In the genomic region with DNA sequence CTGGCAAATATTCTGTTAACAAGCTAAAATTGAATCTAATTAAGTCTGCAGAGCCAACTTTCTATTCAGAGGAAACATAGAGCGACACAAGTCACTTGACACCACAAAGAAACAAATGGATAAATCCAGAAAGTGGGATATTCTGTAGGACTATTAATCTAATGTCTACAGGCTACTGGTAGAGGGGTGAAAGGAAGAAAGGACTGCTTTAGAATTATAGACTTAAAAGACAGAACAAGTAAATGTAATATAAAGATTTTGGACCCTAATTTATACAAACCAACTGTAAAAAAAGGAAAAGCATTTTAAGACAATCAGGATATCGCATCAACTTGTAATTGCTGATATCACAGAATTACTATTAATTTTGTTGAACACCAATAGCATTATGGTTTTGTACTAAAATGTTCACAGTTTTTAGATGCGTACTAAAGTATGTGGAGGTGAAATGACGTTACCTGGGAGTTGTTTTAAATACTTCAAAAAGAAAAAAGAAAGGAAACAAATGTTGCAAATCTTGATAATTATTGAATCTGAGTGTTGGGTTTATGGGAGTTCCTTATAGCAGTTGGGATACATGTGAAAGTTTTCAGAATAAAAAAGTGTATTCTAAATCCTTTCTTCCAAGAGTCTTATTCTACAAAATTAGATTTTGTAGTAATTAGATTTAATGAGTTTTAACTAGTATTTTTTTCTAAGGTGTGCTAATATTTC, we compare ENCODE assay signal across 16 cellular contexts.
DNase-seq lines count a peak whose midpoint lies in the region; ATAC-seq lines count a peak whose summit lies in the region.
"Had no signal": no experiment of that assay in that cellular context is flagged by ENCODE, and none has a peak within 500 bp of the region (broad histone marks: within the 10 kb centered on the region; RNA-seq: fewer than 3 reads in every experiment).

No MANE protein-coding gene starts in this region.

- no peak for ATAC-seq in right cardiac atrium
- no peak for ATAC-seq in memory B cell (ENCODE audit: low read depth)
- no peak for ATAC-seq in GM18861 (IDR thresholded peaks at IDR 0.05; ENCODE audit: unreplicated experiment)

- intact Hi-C loops in right cardiac atrium (cut with DNase I) (loop anchor here in 1 of 4 donors (10.0 kb wide), 1 partner anchor 300 kb away; a partner anchor contains a TSS), cardiac septum (cut with DNase I) (loop anchor here (2.0 to 5.0 kb wide), 3 partner anchors 52 to 300 kb away; no protein-coding TSS in a partner anchor)

- H3K9ac ChIP-seq in adipocyte (ENCODE audit: low read length) = peak overlapping the region; percentile 15

- H3K9me3 Mint-ChIP-seq in memory B cell = no peaks in the 10 kb centered on the region
- H3K9me3 Mint-ChIP-seq: activated naive CD8-positive, alpha-beta T cell treated with anti-CD3 and anti-CD28 coated beads, Interleukin-2, amount 10 ng/mL, durations not matched to agents 7 days and 5 days; activated T-cell treated with anti-CD3 and anti-CD28 coated beads, Interleukin-2, amount 50 U/mL, for 4 hours had no signal

- H3K27ac ChIP-seq in right cardiac atrium (ENCODE audit: low read length) (peak overlapping the region; percentile 68), urinary bladder (ENCODE audit: low read depth) (peak overlapping the region; percentile 5)

- 95% methylated on average over 4 of the region's 4 CpGs for WGBS in right cardiac atrium
- 98% methylated on average over 4 of the region's 4 CpGs for WGBS in urinary bladder

- no peaks in the 10 kb centered on the region for H3K27me3 ChIP-seq in right cardiac atrium (ENCODE audit: control insufficient read depth, insufficient read depth)
- H3K27me3 ChIP-seq in adipocyte (replicated peaks; ENCODE audit: control insufficient read depth, insufficient read depth, low read length) = no peaks in the 10 kb centered on the region

- no peaks in the 10 kb centered on the region for H3K36me3 ChIP-seq in adipocyte (ENCODE audit: control insufficient read depth, insufficient read depth, low read length, severe bottlenecking)
- H3K36me3 ChIP-seq in urinary bladder (ENCODE audit: insufficient read depth) = no peaks in the 10 kb centered on the region

- H3K4me3 Mint-ChIP-seq in memory B cell = no peak overlapping the region
- H3K4me3 Mint-ChIP-seq: activated T-cell treated with anti-CD3 and anti-CD28 coated beads, Interleukin-2, amount 50 U/mL, for 4 hours had no signal

- peak overlapping the region; percentile 22 for H3K27ac Mint-ChIP-seq in memory B cell

- no peaks in the 10 kb centered on the region for H3K27me3 Mint-ChIP-seq in memory B cell
- H3K27me3 Mint-ChIP-seq: activated naive CD8-positive, alpha-beta T cell treated with anti-CD3 and anti-CD28 coated beads, Interleukin-2, amount 10 ng/mL, durations not matched to agents 7 days and 5 days had no signal

- DNase-seq in right cardiac atrium (no peak), cardiac septum (ENCODE audit: low spot score) (no peak), adipocyte (ENCODE audit: low read depth) (no peak), memory B cell (ENCODE audit: low spot score in 2 of 2) (no peak), NCI-H345 treated with DMSO at 0.1 percent for 48 hours (lab: John Stamatoyannopoulos, UW; ENCODE audit: unreplicated experiment) (no peak), NCI-H748 treated with DMSO at 0.1 percent for 48 hours (lab: John Stamatoyannopoulos, UW) (no peak)
- DNase-seq: activated naive CD8-positive, alpha-beta T cell treated with anti-CD3 and anti-CD28 coated beads, Interleukin-2, amount 10 ng/mL, durations not matched to agents 7 days and 5 days; activated T-cell treated with anti-CD3 and anti-CD28 coated beads, Interleukin-2, amount 50 U/mL, for 4 hours; central memory CD4-positive, alpha-beta T cell; midbrain; NCI-H1105 treated with DMSO at 0.1 percent for 48 hours; NCI-H345; nucleus accumbens; stimulated activated naive CD4-positive, alpha-beta T cell treated with Interleukin-2 at 50 U/mL for 16 hours had no signal

- peaks cover 7% of the 10 kb centered on the region for H3K4me1 ChIP-seq in right cardiac atrium (ENCODE audit: control insufficient read depth, insufficient read depth, low read length)
- H3K4me1 ChIP-seq in adipocyte (ENCODE audit: control insufficient read depth, insufficient read depth, low read length) = peaks cover 59% of the 10 kb centered on the region
- H3K4me1 ChIP-seq in urinary bladder (ENCODE audit: insufficient read depth) = peaks cover 1% of the 10 kb centered on the region

- peaks cover 32% of the 10 kb centered on the region for H3K36me3 Mint-ChIP-seq in memory B cell

- H3K4me1 Mint-ChIP-seq in memory B cell = peaks cover 29% of the 10 kb centered on the region

- H3K9me3 ChIP-seq in right cardiac atrium (ENCODE audit: control insufficient read depth, low read length) = no peaks in the 10 kb centered on the region
- H3K9me3 ChIP-seq in adipocyte (ENCODE audit: control insufficient read depth, low read length) = no peaks in the 10 kb centered on the region

- H3K4me3 ChIP-seq in right cardiac atrium (ENCODE audit: low read length) (no peak overlapping the region), adipocyte (ENCODE audit: low read length) (peak overlapping the region; percentile 35), urinary bladder (ENCODE audit: low read depth, low read length) (no peak overlapping the region)
